8 cellular contexts compared by ENCODE assay signal in the genomic region with DNA sequence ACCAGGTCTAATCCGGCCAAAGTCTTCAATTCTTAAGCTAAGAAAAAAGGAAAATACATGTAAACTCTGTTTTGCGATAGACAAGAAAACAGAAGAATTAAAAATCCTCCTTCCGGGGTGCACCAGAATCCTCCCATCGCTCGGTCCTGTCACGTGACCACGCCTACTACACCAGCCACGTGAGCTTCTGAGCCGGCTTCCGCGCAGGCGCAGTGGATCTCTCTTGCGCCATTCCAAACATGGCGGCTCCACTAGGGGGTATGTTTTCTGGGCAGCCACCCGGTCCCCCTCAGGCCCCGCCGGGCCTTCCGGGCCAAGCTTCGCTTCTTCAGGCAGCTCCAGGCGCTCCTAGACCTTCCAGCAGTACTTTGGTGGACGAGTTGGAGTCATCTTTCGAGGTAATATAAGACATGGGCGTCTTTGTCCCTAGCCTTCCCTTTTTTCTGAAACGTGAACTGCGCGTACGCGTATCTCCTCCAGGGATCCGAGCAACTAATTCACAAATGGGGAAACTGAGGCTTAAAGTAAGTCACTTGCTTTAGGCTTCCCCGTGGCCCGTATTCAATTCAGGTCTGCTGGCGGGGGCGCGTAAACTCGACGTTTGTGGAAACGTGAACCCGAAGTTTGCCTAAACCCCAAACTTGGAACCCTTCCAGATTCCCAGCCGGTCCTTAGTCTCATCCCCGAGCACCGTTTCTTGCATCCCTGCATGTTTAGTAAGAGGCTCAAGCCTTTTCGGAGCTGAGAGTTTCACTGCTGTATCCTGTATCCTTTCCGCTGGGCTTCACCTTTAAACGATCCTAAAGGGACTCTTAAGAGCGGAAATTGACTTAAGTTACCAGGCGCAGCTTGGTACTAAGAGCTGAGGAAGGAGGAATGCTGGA. TPM values are rescaled to one million over a fixed set of nuclear protein-coding genes. Genes with fewer than 3 reads are reported as not detected.
DNase-seq lines count a peak whose midpoint lies in the region; ATAC-seq and TF ChIP-seq lines count a peak whose summit lies in the region.

A gene with protein sequence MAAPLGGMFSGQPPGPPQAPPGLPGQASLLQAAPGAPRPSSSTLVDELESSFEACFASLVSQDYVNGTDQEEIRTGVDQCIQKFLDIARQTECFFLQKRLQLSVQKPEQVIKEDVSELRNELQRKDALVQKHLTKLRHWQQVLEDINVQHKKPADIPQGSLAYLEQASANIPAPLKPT (plus strand): TSS at position 226 of the 884 bp plus-strand sequence. CDS start 14 bp downstream, at position 240.

- H3K4me1 ChIP-seq in right cardiac atrium (ENCODE audit: control insufficient read depth, insufficient read depth, low read length) (peaks cover 10% of the 10 kb centered on the region), uterus (peaks cover 0 to 14% of the 10 kb centered on the region in 2 donors)

- ATAC-seq in HG02884 (IDR thresholded peaks at IDR 0.05; ENCODE audit: unreplicated experiment) (peak; percentile 87), right cardiac atrium (peak; percentile 96 to 98)

- H3K9me3 ChIP-seq in right cardiac atrium (ENCODE audit: control insufficient read depth, low read length) (no peaks in the 10 kb centered on the region), uterus (no peaks in the 10 kb centered on the region)

- intact Hi-C loops in right cardiac atrium (cut with DNase I) = no loop called here
- intact Hi-C loops in uterus (cut with DNase I; ENCODE audit: low total_unique reads) = loop anchor here (5.0 kb wide), 1 partner anchor 37 kb away; a partner anchor contains a TSS

- H3K27ac ChIP-seq in angular gyrus (ENCODE audit: low read depth, low read length) (peak within 1 kb of the TSS; percentile 81), right cardiac atrium (ENCODE audit: low read length) (peak within 1 kb of the TSS; percentile 94), uterus (peak within 1 kb of the TSS; percentile 87 to 88)

- peak in 1 of 4 experiments; percentile 25 for TF ChIP-seq CTCF in uterus (IDR thresholded peaks at IDR 0.05)

- DNase-seq in NCI-H187 (lab: John Stamatoyannopoulos, UW) (peak; percentile 89 to 92), T-helper 2 cell (peak; percentile 88 to 96 (median 94)), right cardiac atrium (peak; percentile 96 to 98 (median 98)), pulmonary artery endothelial cell (ENCODE audit: low read depth, low spot score) (peak; percentile 69), uterus (peak; percentile 94 to 97)

- TF ChIP-seq POLR2A in GM15510 (IDR thresholded peaks at IDR 0.05; ENCODE audit: borderline replicate concordance, extremely low read depth, insufficient read length) (peak; percentile 92), uterus (IDR thresholded peaks at IDR 0.05) (peak; percentile 76 to 86)

- WGBS in right cardiac atrium = under 1% methylated on average over 46 of the region's 46 CpGs

- H3K36me3 ChIP-seq in uterus = no peaks in the 10 kb centered on the region

- H3K27me3 ChIP-seq in right cardiac atrium (ENCODE audit: control insufficient read depth, insufficient read depth) (no peaks in the 10 kb centered on the region), uterus (no peaks in the 10 kb centered on the region)

- H3K4me3 ChIP-seq in right cardiac atrium (ENCODE audit: low read length) (peak within 1 kb of the TSS; percentile 89), uterus (peak within 1 kb of the TSS; percentile 88 to 91)

RNA-seq across cellular contexts. Expression of the gene that starts here (rescaled TPM):
- total RNA-seq in right cardiac atrium (10 to 100 TPM; 22.1 to 34.3 (median 29.1) TPM), pulmonary artery endothelial cell (19.9 and 21.4 TPM in 2 replicates), uterus (10 to 100 TPM; 22.0 to 64.9 (median 28.7) TPM)
- 10.2 TPM for polyA plus RNA-seq in right cardiac atrium

Comparison
In these comparisons a context has a peak if more than half of its experiments do, and no peak if none do; other contexts are left out.
1. Peak in every context shown above with its lines: DNase-seq, ATAC-seq, H3K4me3 ChIP-seq and H3K27ac ChIP-seq.